In genomic region chr2:449246-450067, GRCh38 we compare ENCODE assay signal across 16 cellular contexts.
"Had no signal": no experiment of that assay in that cellular context is flagged by ENCODE, and none has a peak within 500 bp of the region (broad histone marks: within the 10 kb centered on the region; RNA-seq: fewer than 3 reads in every experiment).

No MANE protein-coding gene starts in this region.

- H3K9me3 Mint-ChIP-seq: activated B cell treated with CpG ODN at 0.5 μM for 24 hours; activated CD4-positive, alpha-beta T cell treated with anti-CD3 and anti-CD28 coated beads, Interleukin-2, amount 10 ng/mL, durations not matched to agents 24 days and 14 days; activated naive CD4-positive, alpha-beta T cell treated with anti-CD3 and anti-CD28 coated beads, Interleukin-2, amount 50 U/mL, for 72 hours; activated T-helper 2 cell treated with anti-CD3 and anti-CD28 coated beads, Interferon-gamma antibody, Interleukin-2, Interleukin-4, amounts not matched to agents 10 μg/mL and 5 μg/mL and 100 μg/mL, durations not matched to agents 14 hours and 24 hours and 36 hours; nephron; stimulated activated naive CD8-positive, alpha-beta T cell treated with anti-CD3 and anti-CD28 coated beads, Interleukin-15, Interleukin-2, amounts not matched to agents 100 ng/mL and 50 ng/mL, for 24 hours had no signal

- DNase-seq: activated B cell treated with CpG ODN at 0.5 μM for 24 hours; activated CD4-positive, alpha-beta T cell treated with anti-CD3 and anti-CD28 coated beads, Interleukin-2, amount 10 ng/mL, durations not matched to agents 24 days and 14 days; activated T-cell treated with anti-CD3 and anti-CD28 coated beads for 4 hours; amniotic stem cell; effector memory CD4-positive, alpha-beta T cell; gastrocnemius medialis; heart right ventricle; left lung; ovary; stimulated activated CD4-positive, alpha-beta T cell treated with anti-CD3 and anti-CD28 coated beads, Interleukin-4, amount 100 ng/mL, for 24 hours had no signal

- H3K27ac Mint-ChIP-seq: activated B cell treated with CpG ODN at 0.5 μM for 24 hours; activated CD4-positive, alpha-beta T cell treated with anti-CD3 and anti-CD28 coated beads, Interleukin-2, amount 10 ng/mL, durations not matched to agents 24 days and 14 days; activated T-helper 2 cell treated with anti-CD3 and anti-CD28 coated beads, Interferon-gamma antibody, Interleukin-2, Interleukin-4, amounts not matched to agents 10 μg/mL and 5 μg/mL and 100 μg/mL, durations not matched to agents 14 hours and 24 hours and 36 hours; nephron; stimulated activated naive CD8-positive, alpha-beta T cell treated with anti-CD3 and anti-CD28 coated beads, Interleukin-15, Interleukin-2, amounts not matched to agents 100 ng/mL and 50 ng/mL, for 24 hours had no signal

- H3K4me3 ChIP-seq: gastrocnemius medialis, heart right ventricle, left lung, ovary had no signal

- H3K9me3 ChIP-seq: gastrocnemius medialis, heart right ventricle, left lung, ovary had no signal

- H3K36me3 Mint-ChIP-seq: activated naive CD4-positive, alpha-beta T cell treated with anti-CD3 and anti-CD28 coated beads, Interleukin-2, amount 50 U/mL, for 72 hours; brain had no signal

- ATAC-seq: activated naive CD4-positive, alpha-beta T cell treated with anti-CD3 and anti-CD28 coated beads, Interleukin-2, amount 50 U/mL, for 72 hours; gastrocnemius medialis; heart right ventricle; left lung had no signal

- H3K27ac ChIP-seq: epithelial cell of prostate, gastrocnemius medialis, heart right ventricle, left lung, ovary had no signal

- H3K4me1 ChIP-seq: gastrocnemius medialis, heart right ventricle, left lung had no signal

- H3K4me3 Mint-ChIP-seq: activated B cell treated with CpG ODN at 0.5 μM for 24 hours; activated CD4-positive, alpha-beta T cell treated with anti-CD3 and anti-CD28 coated beads, Interleukin-2, amount 10 ng/mL, durations not matched to agents 24 days and 14 days; brain; nephron; stimulated activated naive CD8-positive, alpha-beta T cell treated with anti-CD3 and anti-CD28 coated beads, Interleukin-15, Interleukin-2, amounts not matched to agents 100 ng/mL and 50 ng/mL, for 24 hours had no signal

- H3K27me3 ChIP-seq: gastrocnemius medialis, ovary had no signal

- H3K27me3 Mint-ChIP-seq: activated B cell treated with CpG ODN at 0.5 μM for 24 hours; activated CD4-positive, alpha-beta T cell treated with anti-CD3 and anti-CD28 coated beads, Interleukin-2, amount 10 ng/mL, durations not matched to agents 24 days and 14 days; brain; stimulated activated naive CD8-positive, alpha-beta T cell treated with anti-CD3 and anti-CD28 coated beads, Interleukin-15, Interleukin-2, amounts not matched to agents 100 ng/mL and 50 ng/mL, for 24 hours had no signal

- H3K36me3 ChIP-seq: gastrocnemius medialis, heart right ventricle, left lung, ovary had no signal
